13 cellular contexts compared by ENCODE assay signal in the genomic region with DNA sequence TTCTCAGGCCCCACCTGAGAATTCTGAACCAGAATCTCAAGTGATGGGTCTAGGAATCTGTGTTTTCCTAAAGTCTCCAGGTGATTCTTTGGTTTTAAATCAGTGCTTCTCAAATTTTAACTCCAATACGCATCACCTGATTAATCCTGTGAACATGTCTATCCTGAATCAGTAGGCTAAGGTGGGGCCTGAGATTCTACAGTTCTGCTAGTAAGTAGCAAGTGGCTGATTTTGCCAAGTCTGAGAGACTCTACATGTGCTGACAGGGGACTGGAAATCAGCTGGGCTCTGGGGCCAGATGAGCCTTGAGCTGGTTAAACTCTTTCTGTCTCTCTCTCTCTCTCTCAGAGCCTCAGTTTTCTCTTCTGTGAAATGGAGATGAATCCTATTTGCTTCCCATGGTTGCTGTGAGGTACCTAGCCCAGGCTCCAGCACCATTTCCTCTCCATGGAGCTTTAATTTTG. TPM values are rescaled to one million over a fixed set of nuclear protein-coding genes. Genes with fewer than 3 reads are reported as not detected.
A peak's percentile ranks its signal among the peaks of the same experiment; 100 is the strongest.
DNase-seq lines count a peak whose midpoint lies in the region; ATAC-seq and TF ChIP-seq lines count a peak whose summit lies in the region.
"Had no signal": no experiment of that assay in that cellular context is flagged by ENCODE, and none has a peak within 500 bp of the region (broad histone marks: within the 10 kb centered on the region; RNA-seq: fewer than 3 reads in every experiment).

No MANE protein-coding gene starts in this region.

- H3K36me3 Mint-ChIP-seq in glutamatergic neuron (ENCODE audit: unreplicated experiment), result no peaks in the 10 kb centered on the region

- no peak overlapping the region for H3K4me3 ChIP-seq in osteoblast (ENCODE audit: insufficient read depth, low read length)

- no peak for TF ChIP-seq CTCF in osteoblast (IDR thresholded peaks at IDR 0.05; ENCODE audit: extremely low read depth, low read depth, low read length)
- no peak for TF ChIP-seq CTCF in glutamatergic neuron (IDR thresholded peaks at IDR 0.05; ENCODE audit: partially characterized antibody, unreplicated experiment)

- H4K20me1 ChIP-seq in osteoblast (ENCODE audit: insufficient read depth, low read length), result no peaks in the 10 kb centered on the region

- H3K36me3 ChIP-seq in osteoblast (ENCODE audit: insufficient read depth, low read length), result no peaks in the 10 kb centered on the region

- no peak overlapping the region for H3K4me2 ChIP-seq in osteoblast (ENCODE audit: insufficient read depth, low read length)

- no peak for ATAC-seq in HG02588 (IDR thresholded peaks at IDR 0.05; ENCODE audit: unreplicated experiment)

- DNase-seq in stimulated activated CD4-positive, alpha-beta T cell treated with anti-CD3 and anti-CD28 coated beads, Interleukin-1b, Interleukin-23, amount 100 ng/mL, for 48 hours, result peak; percentile 1
- no peak for DNase-seq in stimulated activated CD4-positive, alpha-beta T cell treated with anti-CD3 and anti-CD28 coated beads, Interleukin-2, amount 100 ng/mL, for 24 hours
- DNase-seq in osteoblast (ENCODE audit: insufficient read length, low spot score, missing footprints) (no peak), NOMO-1 (lab: John Stamatoyannopoulos, UW; ENCODE audit: unreplicated experiment in 2 of 2) (no peak), amygdala (lab: John Stamatoyannopoulos, UW) (no peak), glutamatergic neuron (no peak)
- DNase-seq: NCI-H446 had no signal

- H3K4me1 Mint-ChIP-seq in glutamatergic neuron (ENCODE audit: low read depth, unreplicated experiment), result peaks cover 44% of the 10 kb centered on the region

- peak overlapping the region; percentile 3 for H3K27ac ChIP-seq in adipose tissue (ENCODE audit: low read depth, low read length)
- H3K27ac ChIP-seq in osteoblast (ENCODE audit: low read depth, low read length), result peak overlapping the region; percentile 94
- H3K27ac ChIP-seq: VCaP had no signal

- peaks cover 4% of the 10 kb centered on the region for H3K27me3 Mint-ChIP-seq in glutamatergic neuron (ENCODE audit: unreplicated experiment)

- no peak overlapping the region for H3K4me3 Mint-ChIP-seq in glutamatergic neuron (ENCODE audit: unreplicated experiment)

- no peak overlapping the region for H2AFZ ChIP-seq in osteoblast (ENCODE audit: low read length)

- peaks cover 10% of the 10 kb centered on the region for H3K9me3 Mint-ChIP-seq in glutamatergic neuron (ENCODE audit: unreplicated experiment)

- H3K27ac Mint-ChIP-seq in glutamatergic neuron (ENCODE audit: unreplicated experiment), result no peak overlapping the region

- H3K27me3 ChIP-seq in osteoblast (ENCODE audit: insufficient read depth, low read length), result no peaks in the 10 kb centered on the region

- 94 to 98% (median 97%) methylated on average over 1 of the region's 1 CpG for WGBS in adipose tissue, 3 donors

- peaks cover 63% of the 10 kb centered on the region for H3K4me1 ChIP-seq in osteoblast (ENCODE audit: insufficient read depth, low read length)

- H3K9me3 ChIP-seq in osteoblast (ENCODE audit: low read depth, low read length), result no peaks in the 10 kb centered on the region

- peaks cover 5% of the 10 kb centered on the region for H3K79me2 ChIP-seq in osteoblast (ENCODE audit: insufficient read depth, low read length)

RNA-seq across cellular contexts. Expression of gene CCR7, which starts 9.0 kb away (rescaled TPM):
- polyA plus RNA-seq in adipose tissue, result 1 to 10 TPM in 2 of 3 donors, under 1 TPM in 1; 0.56 to 2.8 (median 1.7) TPM
- total RNA-seq in osteoblast (not detected in 2 replicates), glutamatergic neuron (ENCODE audit: unreplicated experiment) (not detected)
- total RNA-seq: M059J, myocyte had no signal

RNA-seq across cellular contexts. Expression of gene TNS4, which starts 54.8 kb away (rescaled TPM):
- under 1 TPM in 2 of 3 donors, not detected in 1; 0.01 to 0.19 TPM for polyA plus RNA-seq in adipose tissue
- under 0.01 and 0.29 TPM in 2 replicates for total RNA-seq in osteoblast
- total RNA-seq in glutamatergic neuron (ENCODE audit: unreplicated experiment), result not detected
- total RNA-seq: M059J, myocyte, subcutaneous adipose tissue had no signal
